7 cellular contexts compared by ENCODE assay signal in the genomic region with DNA sequence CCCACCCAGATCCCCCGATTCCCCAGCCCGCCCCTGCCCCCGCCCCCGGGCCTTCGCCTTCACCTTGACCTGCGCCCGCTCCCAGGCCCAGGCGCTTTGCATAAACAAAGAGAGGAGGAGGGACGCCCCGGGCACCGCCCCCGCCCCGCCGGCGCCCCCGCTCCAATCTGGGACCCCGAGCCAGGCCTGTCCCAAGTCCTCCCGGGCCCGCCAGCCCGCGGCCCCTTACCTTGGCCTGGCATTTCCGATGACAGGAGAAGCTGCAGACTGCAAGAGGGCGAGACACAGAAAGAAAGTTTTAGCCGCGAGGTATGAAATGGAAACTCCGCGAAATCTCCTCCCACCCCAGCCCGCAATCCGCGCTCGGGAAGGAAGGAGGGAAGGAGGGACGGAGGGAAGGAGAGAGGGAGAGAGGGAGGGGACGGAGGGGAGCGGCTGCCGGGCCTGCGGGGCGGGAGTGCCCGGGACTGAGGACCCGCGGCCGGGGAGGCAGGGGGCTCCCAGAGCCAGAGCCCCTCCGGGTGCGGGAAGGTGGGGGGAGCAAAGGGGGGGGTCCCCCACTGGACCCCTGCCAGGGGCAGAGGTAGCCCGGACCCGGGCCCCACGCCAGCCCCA. TPM values are rescaled to one million over a fixed set of nuclear protein-coding genes. Genes with fewer than 3 reads are reported as not detected.
DNase-seq lines count a peak whose midpoint lies in the region; ATAC-seq and TF ChIP-seq lines count a peak whose summit lies in the region.

No MANE protein-coding gene starts in this region.

- 0 out of 2 replicates have a peak overlapping the region, but pooled peaks have one; percentile 53 for H3K27ac Mint-ChIP-seq in WTC11

- no peaks in the 10 kb centered on the region for H3K36me3 ChIP-seq in gastroesophageal sphincter
- no peaks in the 10 kb centered on the region for H3K36me3 ChIP-seq in mucosa of stomach (ENCODE audit: control insufficient read depth, insufficient read depth, low read length)
- H3K36me3 ChIP-seq in transverse colon: no peaks in the 10 kb centered on the region
- no peaks in the 10 kb centered on the region for H3K36me3 ChIP-seq in effector memory CD4-positive, alpha-beta T cell (ENCODE audit: control insufficient read depth, insufficient read depth, low read length)

- POLR2A ChIA-PET in WTC11 (lab: Charles Lee): no interaction called here

- DNase-seq in WTC11 (ENCODE audit: low spot score) (peak; percentile 80), transverse colon (no peak), SIG-M5 treated with dmso at 0.1 percent for 504 hours (lab: John Stamatoyannopoulos, UW; ENCODE audit: unreplicated experiment) (no peak), NOMO-1 treated with DMSO at 0.1 percent for 48 hours (lab: John Stamatoyannopoulos, UW; ENCODE audit: unreplicated experiment) (no peak)
- no peak for DNase-seq in effector memory CD4-positive, alpha-beta T cell

- peaks cover 9% of the 10 kb centered on the region for H3K27me3 Mint-ChIP-seq in WTC11 (ENCODE audit: low read depth)

- in situ Hi-C loops in transverse colon (cut with MboI; ENCODE audit: low pct_ligation_motif_present in 1 of 4, low pct_unique_long_range_greater_than_20kb in 1 of 4, low sequenced_read_pairs in 3 of 4): loop anchor here in 1 of 4 donors (25.0 kb wide), 1 partner anchor 191 kb away; no protein-coding TSS in a partner anchor

- 25% methylated on average over 8 of the region's 46 CpGs; no CpG with 5 or more reads in 1 of the 2 donors for WGBS in gastroesophageal sphincter (ENCODE audit: low coverage in 1 of 2), 2 donors
- 25% methylated on average over 31 of the region's 46 CpGs; no CpG with 5 or more reads in 1 of the 2 donors for WGBS in transverse colon (ENCODE audit: low coverage in 1 of 2), 2 donors

- H3K4me3 ChIP-seq in gastroesophageal sphincter (peak overlapping the region; percentile 63 to 67), mucosa of stomach (ENCODE audit: low read length) (no peak overlapping the region), transverse colon (peak overlapping the region; percentile 44 to 57 (median 51))
- H3K4me3 ChIP-seq in effector memory CD4-positive, alpha-beta T cell (ENCODE audit: insufficient read depth, low read depth, low read length, poor library complexity, severe bottlenecking): no peak overlapping the region

- no peak for TF ChIP-seq EP300 in gastroesophageal sphincter (IDR thresholded peaks at IDR 0.05)
- no peak for TF ChIP-seq EP300 in transverse colon (IDR thresholded peaks at IDR 0.05; ENCODE audit: low read depth)

- CTCF ChIA-PET in WTC11 (lab: Charles Lee): interaction anchor here (1.3 to 2.6 kb wide), 4 partner anchors 11 to 60 kb away, joined by 3 to 12 read pairs (median 7); no protein-coding TSS in a partner anchor

- peak overlapping the region; percentile 58 for H3K9ac ChIP-seq in mucosa of stomach (ENCODE audit: low read length)

- H3K36me3 Mint-ChIP-seq in WTC11: peaks cover 5% of the 10 kb centered on the region; the same call in 1 of the 2 replicates

- peaks cover 5% of the 10 kb centered on the region for H3K9me3 Mint-ChIP-seq in WTC11

- TF ChIP-seq CTCF in WTC11 (IDR thresholded peaks at IDR 0.05) (no peak), gastroesophageal sphincter (IDR thresholded peaks at IDR 0.05) (no peak), transverse colon (IDR thresholded peaks at IDR 0.05) (no peak)

- peak; percentile 81 for ATAC-seq in WTC11
- peak; percentile 22 for ATAC-seq in gastroesophageal sphincter

- H3K27me3 ChIP-seq in gastroesophageal sphincter: no peaks in the 10 kb centered on the region
- no peaks in the 10 kb centered on the region for H3K27me3 ChIP-seq in mucosa of stomach (ENCODE audit: control insufficient read depth, insufficient read depth, low read length)
- no peaks in the 10 kb centered on the region for H3K27me3 ChIP-seq in transverse colon
- H3K27me3 ChIP-seq in effector memory CD4-positive, alpha-beta T cell (replicated peaks; ENCODE audit: control insufficient read depth, insufficient read depth, low read length, poor library complexity, severe bottlenecking): no peaks in the 10 kb centered on the region

- no peak for TF ChIP-seq POLR2A in gastroesophageal sphincter (IDR thresholded peaks at IDR 0.05)
- no peak for TF ChIP-seq POLR2A in transverse colon (IDR thresholded peaks at IDR 0.05)

- peaks cover 12% of the 10 kb centered on the region for H3K4me1 Mint-ChIP-seq in WTC11

- no peak overlapping the region; the same call in none of the 2 replicates for H3K4me3 Mint-ChIP-seq in WTC11

- intact Hi-C loops in transverse colon (cut with DNase I; ENCODE audit: low total_unique reads): loop anchor here (10.0 kb wide), 1 partner anchor 54 kb away; no protein-coding TSS in a partner anchor

- no peaks in the 10 kb centered on the region for H3K9me3 ChIP-seq in gastroesophageal sphincter
- H3K9me3 ChIP-seq in mucosa of stomach (ENCODE audit: control insufficient read depth, low read length): no peaks in the 10 kb centered on the region
- no peaks in the 10 kb centered on the region for H3K9me3 ChIP-seq in transverse colon
- H3K9me3 ChIP-seq in effector memory CD4-positive, alpha-beta T cell (ENCODE audit: control insufficient read depth, low read length): no peaks in the 10 kb centered on the region

- peak overlapping the region; percentile 89 to 97 (median 91) for H3K27ac ChIP-seq in gastroesophageal sphincter
- peak overlapping the region; percentile 75 to 90 (median 82) for H3K27ac ChIP-seq in transverse colon
- H3K27ac ChIP-seq in effector memory CD4-positive, alpha-beta T cell (ENCODE audit: insufficient read depth, low read length, poor library complexity, severe bottlenecking): no peak overlapping the region

- H3K4me1 ChIP-seq in gastroesophageal sphincter: peaks cover 3 to 90% (median 38%) of the 10 kb centered on the region in 3 donors
- peaks cover 17% of the 10 kb centered on the region for H3K4me1 ChIP-seq in mucosa of stomach (ENCODE audit: control insufficient read depth, insufficient read depth, low read length)
- H3K4me1 ChIP-seq in transverse colon: peaks cover under 1 to 28% (median 11%) of the 10 kb centered on the region in 4 donors
- no peaks in the 10 kb centered on the region for H3K4me1 ChIP-seq in effector memory CD4-positive, alpha-beta T cell (ENCODE audit: control insufficient read depth, insufficient read depth, low read length, poor library complexity, severe bottlenecking)

TF ChIP-seq in WTC11, 78 proteins besides CTCF, POLR2A, EP300 and RAD21:
- TF ChIP-seq, protein P1, sequence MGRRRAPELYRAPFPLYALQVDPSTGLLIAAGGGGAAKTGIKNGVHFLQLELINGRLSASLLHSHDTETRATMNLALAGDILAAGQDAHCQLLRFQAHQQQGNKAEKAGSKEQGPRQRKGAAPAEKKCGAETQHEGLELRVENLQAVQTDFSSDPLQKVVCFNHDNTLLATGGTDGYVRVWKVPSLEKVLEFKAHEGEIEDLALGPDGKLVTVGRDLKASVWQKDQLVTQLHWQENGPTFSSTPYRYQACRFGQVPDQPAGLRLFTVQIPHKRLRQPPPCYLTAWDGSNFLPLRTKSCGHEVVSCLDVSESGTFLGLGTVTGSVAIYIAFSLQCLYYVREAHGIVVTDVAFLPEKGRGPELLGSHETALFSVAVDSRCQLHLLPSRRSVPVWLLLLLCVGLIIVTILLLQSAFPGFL (CRISPR knock-in tag; IDR thresholded peaks at IDR 0.05; ENCODE audit: borderline replicate concordance): no peak
- TF ChIP-seq, protein P2, sequence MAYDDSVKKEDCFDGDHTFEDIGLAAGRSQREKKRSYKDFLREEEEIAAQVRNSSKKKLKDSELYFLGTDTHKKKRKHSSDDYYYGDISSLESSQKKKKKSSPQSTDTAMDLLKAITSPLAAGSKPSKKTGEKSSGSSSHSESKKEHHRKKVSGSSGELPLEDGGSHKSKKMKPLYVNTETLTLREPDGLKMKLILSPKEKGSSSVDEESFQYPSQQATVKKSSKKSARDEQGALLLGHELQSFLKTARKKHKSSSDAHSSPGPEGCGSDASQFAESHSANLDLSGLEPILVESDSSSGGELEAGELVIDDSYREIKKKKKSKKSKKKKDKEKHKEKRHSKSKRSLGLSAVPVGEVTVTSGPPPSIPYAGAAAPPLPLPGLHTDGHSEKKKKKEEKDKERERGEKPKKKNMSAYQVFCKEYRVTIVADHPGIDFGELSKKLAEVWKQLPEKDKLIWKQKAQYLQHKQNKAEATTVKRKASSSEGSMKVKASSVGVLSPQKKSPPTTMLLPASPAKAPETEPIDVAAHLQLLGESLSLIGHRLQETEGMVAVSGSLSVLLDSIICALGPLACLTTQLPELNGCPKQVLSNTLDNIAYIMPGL (CRISPR knock-in tag; IDR thresholded peaks at IDR 0.05): 0 out of 2 replicates have a peak, but pooled peaks have one; percentile 35
- TF ChIP-seq, protein P3, sequence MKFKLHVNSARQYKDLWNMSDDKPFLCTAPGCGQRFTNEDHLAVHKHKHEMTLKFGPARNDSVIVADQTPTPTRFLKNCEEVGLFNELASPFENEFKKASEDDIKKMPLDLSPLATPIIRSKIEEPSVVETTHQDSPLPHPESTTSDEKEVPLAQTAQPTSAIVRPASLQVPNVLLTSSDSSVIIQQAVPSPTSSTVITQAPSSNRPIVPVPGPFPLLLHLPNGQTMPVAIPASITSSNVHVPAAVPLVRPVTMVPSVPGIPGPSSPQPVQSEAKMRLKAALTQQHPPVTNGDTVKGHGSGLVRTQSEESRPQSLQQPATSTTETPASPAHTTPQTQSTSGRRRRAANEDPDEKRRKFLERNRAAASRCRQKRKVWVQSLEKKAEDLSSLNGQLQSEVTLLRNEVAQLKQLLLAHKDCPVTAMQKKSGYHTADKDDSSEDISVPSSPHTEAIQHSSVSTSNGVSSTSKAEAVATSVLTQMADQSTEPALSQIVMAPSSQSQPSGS (CRISPR knock-in tag; IDR thresholded peaks at IDR 0.05; ENCODE audit: borderline replicate concordance, low read depth): no peak
- TF ChIP-seq, protein P4, sequence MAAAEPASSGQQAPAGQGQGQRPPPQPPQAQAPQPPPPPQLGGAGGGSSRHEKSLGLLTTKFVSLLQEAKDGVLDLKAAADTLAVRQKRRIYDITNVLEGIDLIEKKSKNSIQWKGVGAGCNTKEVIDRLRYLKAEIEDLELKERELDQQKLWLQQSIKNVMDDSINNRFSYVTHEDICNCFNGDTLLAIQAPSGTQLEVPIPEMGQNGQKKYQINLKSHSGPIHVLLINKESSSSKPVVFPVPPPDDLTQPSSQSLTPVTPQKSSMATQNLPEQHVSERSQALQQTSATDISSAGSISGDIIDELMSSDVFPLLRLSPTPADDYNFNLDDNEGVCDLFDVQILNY (CRISPR knock-in tag; IDR thresholded peaks at IDR 0.05): peak; percentile 41; the same call in 1 of the 2 replicates
TF ChIP-seq in WTC11: peak in this region for 2.

RNA-seq across cellular contexts. Expression of a gene that starts 24.2 kb away (rescaled TPM):
- total RNA-seq in WTC11 (2021) (4.2 to 5.4 TPM (median 4.5 TPM) in 3 replicates), gastroesophageal sphincter (1,000 to 10,000 TPM in 3 of 4 donors, 100 to 1,000 TPM in 1; 825 to 2,193 (median 1,462) TPM), transverse colon (100 to 1,000 TPM; 101 to 487 (median 231) TPM)

Comparison
In these comparisons a context has a peak if more than half of its experiments do, and no peak if none do; other contexts are left out.
1. H3K4me3 ChIP-seq: peak in gastroesophageal sphincter (2 of 2) and transverse colon (4 of 4); none in mucosa of stomach (single experiment) and effector memory CD4-positive, alpha-beta T cell (single experiment).
2. RNA of a gene that starts 24.2 kb away (total RNA-seq): 825 to 2,193 TPM in gastroesophageal sphincter and 101 to 487 TPM in transverse colon; 4.2 to 5.4 TPM in WTC11; every median in the first group is over 10 times any median in the second.